In the genomic region with DNA sequence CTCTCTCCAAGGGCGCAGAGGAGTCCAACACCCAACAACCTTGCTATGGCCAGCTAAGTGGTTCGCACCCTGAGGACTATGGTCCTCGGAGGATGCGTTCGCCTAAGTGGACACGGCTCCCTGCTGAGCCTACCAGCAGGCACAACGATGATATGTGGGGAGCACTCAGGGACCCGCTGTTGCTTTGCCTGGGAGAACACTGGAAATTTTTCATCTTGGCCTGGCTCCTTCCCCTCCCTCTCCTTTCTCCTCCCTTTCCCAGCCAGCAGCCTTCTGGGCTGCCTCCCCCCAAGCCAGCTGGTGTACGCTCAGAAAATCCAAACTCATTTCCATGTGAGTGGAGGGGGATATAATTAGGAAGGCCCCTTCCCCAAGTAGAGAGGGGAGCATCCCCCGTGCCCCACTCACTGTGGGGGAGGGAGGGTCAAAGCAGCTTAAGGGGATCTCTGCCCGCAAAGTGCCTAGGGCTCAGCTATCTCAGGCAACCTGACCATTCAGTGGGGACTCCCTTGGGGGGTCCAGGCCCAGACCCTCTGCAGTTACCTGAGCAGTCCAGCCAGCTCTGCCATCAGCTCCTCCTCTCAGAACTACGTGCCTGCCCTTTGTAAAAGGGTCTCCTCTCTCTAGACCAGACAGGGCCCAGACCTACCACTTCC, we compare ENCODE assay signal across 8 cellular contexts. TPM values are rescaled to one million over a fixed set of nuclear protein-coding genes. Genes with fewer than 3 reads are reported as not detected.
A peak's percentile ranks its signal among the peaks of the same experiment; 100 is the strongest.
DNase-seq lines count a peak whose midpoint lies in the region; ATAC-seq and TF ChIP-seq lines count a peak whose summit lies in the region.

No MANE protein-coding gene starts in this region.

- peak overlapping the region; percentile 55 for H3K27ac ChIP-seq in upper lobe of right lung

- no peaks in the 10 kb centered on the region for H3K27me3 Mint-ChIP-seq in stimulated activated naive CD8-positive, alpha-beta T cell treated with anti-CD3 and anti-CD28 coated beads, Interleukin-15, Interleukin-2, amounts not matched to agents 100 ng/mL and 50 ng/mL, for 24 hours

- H3K9me3 Mint-ChIP-seq in stimulated activated naive CD8-positive, alpha-beta T cell treated with anti-CD3 and anti-CD28 coated beads, Interleukin-15, Interleukin-2, amounts not matched to agents 100 ng/mL and 50 ng/mL, for 24 hours, result no peaks in the 10 kb centered on the region

- TF ChIP-seq CTCF in astrocyte of the spinal cord (IDR thresholded peaks at IDR 0.05; ENCODE audit: low read depth, low read length), result no peak
- no peak for TF ChIP-seq CTCF in upper lobe of right lung (IDR thresholded peaks at IDR 0.05)

- H3K4me1 Mint-ChIP-seq in stimulated activated naive CD8-positive, alpha-beta T cell treated with anti-CD3 and anti-CD28 coated beads, Interleukin-15, Interleukin-2, amounts not matched to agents 100 ng/mL and 50 ng/mL, for 24 hours (ENCODE audit: low read depth), result peaks cover 76% of the 10 kb centered on the region

- in situ Hi-C loops in astrocyte of the spinal cord (cut with HindIII; ENCODE audit: low sequenced_read_pairs), result no loop called here

- peaks cover 3% of the 10 kb centered on the region for H3K27me3 ChIP-seq in upper lobe of right lung

- no peaks in the 10 kb centered on the region for H3K9me3 ChIP-seq in upper lobe of right lung

- no peaks in the 10 kb centered on the region for H3K36me3 ChIP-seq in upper lobe of right lung

- peak overlapping the region; percentile 94 for H3K27ac Mint-ChIP-seq in stimulated activated naive CD8-positive, alpha-beta T cell treated with anti-CD3 and anti-CD28 coated beads, Interleukin-15, Interleukin-2, amounts not matched to agents 100 ng/mL and 50 ng/mL, for 24 hours

- ATAC-seq in stimulated activated naive CD8-positive, alpha-beta T cell treated with anti-CD3 and anti-CD28 coated beads, Interleukin-15, Interleukin-2, amounts not matched to agents 100 U/mL and 50 U/mL, for 24 hours, result no peak
- peak; percentile 1 for ATAC-seq in upper lobe of right lung

- H3K4me3 Mint-ChIP-seq in stimulated activated naive CD8-positive, alpha-beta T cell treated with anti-CD3 and anti-CD28 coated beads, Interleukin-15, Interleukin-2, amounts not matched to agents 100 ng/mL and 50 ng/mL, for 24 hours, result peak overlapping the region; percentile 88

- intact Hi-C loops in upper lobe of right lung (cut with DNase I), result no loop called here

- H3K36me3 Mint-ChIP-seq in stimulated activated naive CD8-positive, alpha-beta T cell treated with anti-CD3 and anti-CD28 coated beads, Interleukin-15, Interleukin-2, amounts not matched to agents 100 ng/mL and 50 ng/mL, for 24 hours (ENCODE audit: low read depth), result peaks cover 35% of the 10 kb centered on the region

- DNase-seq in stimulated activated naive CD8-positive, alpha-beta T cell treated with anti-CD3 and anti-CD28 coated beads, Interleukin-15, Interleukin-2, amounts not matched to agents 100 U/mL and 50 U/mL, for 24 hours, result no peak
- peak; percentile 26 for DNase-seq in astrocyte of the spinal cord (ENCODE audit: low read depth, low spot score)
- DNase-seq in left kidney (ENCODE audit: low read depth, low spot score), result peak; percentile 69
- no peak for DNase-seq in upper lobe of right lung
- DNase-seq in KG1 (lab: John Stamatoyannopoulos, UW), result no peak
- DNase-seq in RKO (ENCODE audit: low spot score), result no peak
- no peak for DNase-seq in NCI-H1436 treated with DMSO at 0.1 percent for 48 hours (lab: John Stamatoyannopoulos, UW)

- H3K4me3 ChIP-seq in astrocyte of the spinal cord (ENCODE audit: low read depth, low read length) (peak overlapping the region; percentile 77), upper lobe of right lung (peak overlapping the region; percentile 79)

- H3K4me1 ChIP-seq in upper lobe of right lung, result peaks cover 13% of the 10 kb centered on the region

RNA-seq across cellular contexts. Expression of gene SEMA7A, which starts 0.6 kb away (rescaled TPM):
- 5.4 TPM for total RNA-seq in upper lobe of right lung

RNA-seq across cellular contexts. Expression of gene UBL7, which starts 26.6 kb away (rescaled TPM):
- 40.8 TPM for total RNA-seq in upper lobe of right lung

Comparison
In these comparisons a context has a peak if more than half of its experiments do, and no peak if none do; other contexts are left out.
1. DNase-seq: peak in astrocyte of the spinal cord (single experiment) and left kidney (single experiment); none in stimulated activated naive CD8-positive, alpha-beta T cell treated with anti-CD3 and anti-CD28 coated beads, Interleukin-15, Interleukin-2, amounts not matched to agents 100 U/mL and 50 U/mL, for 24 hours (single experiment), upper lobe of right lung (single experiment), KG1 (single experiment), RKO (single experiment) and NCI-H1436 treated with DMSO at 0.1 percent for 48 hours (single experiment).